2 cellular contexts compared by ENCODE assay signal in genomic region chr10:50561816-50562215, GRCh38.
A peak's percentile ranks its signal among the peaks of the same experiment; 100 is the strongest.
TF ChIP-seq lines count a peak whose summit lies in the region.

No MANE protein-coding gene starts in this region.

TF ChIP-seq in HCT116, 20 proteins besides CTCF, POLR2A, EP300 and RAD21 (continued from another document):
- TF ChIP-seq ZBTB33 (IDR thresholded peaks at IDR 0.05; ENCODE audit: extremely low read depth, insufficient replicate concordance, low read length), result no peak
- TF ChIP-seq ZFX (IDR thresholded peaks at IDR 0.05), result no peak
- TF ChIP-seq EZH2 (IDR thresholded peaks at IDR 0.05), result no peak

TF ChIP-seq in K562, 482 proteins besides CTCF, POLR2A, EP300 and RAD21 (continued from another document):
- TF ChIP-seq DEAF1 (CRISPR knock-in tag; IDR thresholded peaks at IDR 0.05) (peak; percentile 86), BRD9 (IDR thresholded peaks at IDR 0.05; ENCODE audit: low read depth, partially characterized antibody) (peak; percentile 66), C11orf30 (IDR thresholded peaks at IDR 0.05; ENCODE audit: low read depth) (peak; percentile 60), CTBP1 (IDR thresholded peaks at IDR 0.05; ENCODE audit: borderline replicate concordance) (peak; percentile 33; the same call in 1 of the 2 replicates), SMARCA4 (IDR thresholded peaks at IDR 0.05) (0 out of 2 replicates have a peak, but pooled peaks have one; percentile 11), TEAD1 (CRISPR knock-in tag; IDR thresholded peaks at IDR 0.05) (0 out of 4 replicates have a peak, but pooled peaks of 1 of the 2 experiments have one; percentile 43), HBP1 (CRISPR knock-in tag; IDR thresholded peaks at IDR 0.05) (no peak), ZNF384 (IDR thresholded peaks at IDR 0.05; ENCODE audit: low read depth, low read length) (peak; percentile 52; the same call in 1 of the 2 replicates), ZNF316 (IDR thresholded peaks at IDR 0.05) (peak; percentile 76), ZBTB7A (IDR thresholded peaks at IDR 0.05; ENCODE audit: borderline replicate concordance, control insufficient read depth, low read depth, low read length) (peak; percentile 74), TBL1XR1 (IDR thresholded peaks at IDR 0.05; ENCODE audit: low read length in 2 of 2) (peak in 1 of 2 experiments; percentile 26; a peak in 1 of 4 replicates), ZNF395 (CRISPR knock-in tag; IDR thresholded peaks at IDR 0.05) (no peak), SMAD4 (CRISPR knock-in tag; conservative IDR thresholded peaks at IDR 0.05) (peak; percentile 45; the same call in 1 of the 2 replicates), MYC (IDR thresholded peaks at IDR 0.05; ENCODE audit: low read depth, low read length) (0 out of 2 replicates have a peak, but pooled peaks have one; percentile 25), MYC (CRISPR knock-in tag; IDR thresholded peaks at IDR 0.05; ENCODE audit: borderline replicate concordance, low read depth) (no peak), ELF4 (CRISPR knock-in tag; IDR thresholded peaks at IDR 0.05) (0 out of 2 replicates have a peak, but pooled peaks have one; percentile 33), THRB (CRISPR knock-in tag; conservative IDR thresholded peaks at IDR 0.05) (0 out of 2 replicates have a peak, but pooled peaks have one; percentile 53), MAZ (CRISPR knock-in tag; conservative IDR thresholded peaks at IDR 0.05 in 1 of 2, IDR thresholded peaks at IDR 0.05 in 1 of 2) (0 out of 4 replicates have a peak, but pooled peaks of 1 of the 2 experiments have one; percentile 38), SMC3 (conservative IDR thresholded peaks at IDR 0.05; ENCODE audit: insufficient read depth, low read depth, low read length) (peak; percentile 62), ZEB2 (IDR thresholded peaks at IDR 0.05) (peak; percentile 68; the same call in 1 of the 2 replicates), MIER1 (IDR thresholded peaks at IDR 0.05; ENCODE audit: low read depth) (no peak), ZNF561 (CRISPR knock-in tag; conservative IDR thresholded peaks at IDR 0.05) (no peak), ZNF76 (CRISPR knock-in tag; IDR thresholded peaks at IDR 0.05; ENCODE audit: borderline replicate concordance) (0 out of 2 replicates have a peak, but pooled peaks have one; percentile 37), ZNF75A (CRISPR knock-in tag; IDR thresholded peaks at IDR 0.05) (0 out of 2 replicates have a peak, but pooled peaks have one; percentile 19), ARID2 (IDR thresholded peaks at IDR 0.05) (peak; percentile 69), CC2D1A (IDR thresholded peaks at IDR 0.05) (peak; percentile 71; the same call in 1 of the 2 replicates), ZNF592 (IDR thresholded peaks at IDR 0.05) (peak; percentile 62), NR1H2 (CRISPR knock-in tag; IDR thresholded peaks at IDR 0.05) (no peak), NBN (IDR thresholded peaks at IDR 0.05; ENCODE audit: low read depth) (peak; percentile 38; the same call in 1 of the 2 replicates), CHAMP1 (IDR thresholded peaks at IDR 0.05) (0 out of 2 replicates have a peak, but pooled peaks have one; percentile 20), COPS2 (conservative IDR thresholded peaks at IDR 0.05) (no peak), ATF7 (IDR thresholded peaks at IDR 0.05) (0 out of 2 replicates have a peak, but pooled peaks have one; percentile 19)
